Comparison of ENCODE assay signal across 8 cellular contexts in genomic region chr2:20052872-20053281, GRCh38. TPM values are rescaled to one million over a fixed set of nuclear protein-coding genes. Genes with fewer than 3 reads are reported as not detected.
DNase-seq lines count a peak whose midpoint lies in the region; ATAC-seq and TF ChIP-seq lines count a peak whose summit lies in the region.

No MANE protein-coding gene starts in this region.

- H3K4me1 ChIP-seq in left lung (peaks cover 14 to 34% of the 10 kb centered on the region in 2 donors), uterus (no peaks in the 10 kb centered on the region)
- peaks cover 26% of the 10 kb centered on the region for H3K4me1 ChIP-seq in CD8-positive, alpha-beta T cell (ENCODE audit: insufficient read depth, low read length)

- peak; percentile 49 for ATAC-seq in left lung
- ATAC-seq in CD4-positive, alpha-beta T cell (ENCODE audit: poor library complexity) = no peak
- no peak for ATAC-seq in CD8-positive, alpha-beta T cell

- H3K27ac Mint-ChIP-seq in MCF 10A (ENCODE audit: low read depth, unreplicated experiment) = no peak overlapping the region
- no peak overlapping the region for H3K27ac Mint-ChIP-seq in CD4-positive, alpha-beta T cell
- H3K27ac Mint-ChIP-seq in CD8-positive, alpha-beta T cell = no peak overlapping the region

- peaks cover 19% of the 10 kb centered on the region for H3K4me1 Mint-ChIP-seq in MCF 10A (ENCODE audit: insufficient read depth, unreplicated experiment)
- H3K4me1 Mint-ChIP-seq in CD4-positive, alpha-beta T cell (ENCODE audit: low read depth) = peaks cover 26% of the 10 kb centered on the region
- peaks cover 25% of the 10 kb centered on the region for H3K4me1 Mint-ChIP-seq in CD8-positive, alpha-beta T cell (ENCODE audit: low read depth)

- H3K27ac ChIP-seq in left lung (peak overlapping the region; percentile 98 to 99), uterus (peak overlapping the region; percentile 95 to 98)
- no peak overlapping the region for H3K27ac ChIP-seq in CD4-positive, alpha-beta T cell (ENCODE audit: low read depth, low read length)
- H3K27ac ChIP-seq in CD8-positive, alpha-beta T cell (ENCODE audit: low read depth, low read length) = no peak overlapping the region

- CTCF ChIA-PET in MCF 10A (lab: Yijun Ruan, JAX) = interaction anchor here (0.6 to 1.9 kb wide), 8 partner anchors 10 to 179 kb away, joined by 3 to 15 read pairs (median 3); no protein-coding TSS in a partner anchor
- CTCF ChIA-PET in CD4-positive, alpha-beta T cell (lab: Charles Lee) = interaction anchor here (1.2 kb wide), 1 partner anchor 37 kb away, joined by 3 read pairs; no protein-coding TSS in a partner anchor
- CTCF ChIA-PET in CD8-positive, alpha-beta T cell (lab: Charles Lee) = interaction anchor here (0.5 to 2.0 kb wide), 2 partner anchors 37 to 1534 kb away, joined by 4 to 7 read pairs; no protein-coding TSS in a partner anchor

- H3K4me3 ChIP-seq in left lung (peak overlapping the region; percentile 61 to 76), uterus (peak overlapping the region; percentile 74 to 76)
- H3K4me3 ChIP-seq in CD8-positive, alpha-beta T cell (ENCODE audit: low read depth, low read length) = no peak overlapping the region

- no TSS peak for BruUV-seq in MCF 10A (replicated peaks; lab: Mats Ljungman, UMichigan)

- POLR2A ChIA-PET in MCF 10A (lab: Yijun Ruan, JAX) = interaction anchor here (0.6 to 11.8 kb wide), 18 partner anchors 14 to 370 kb away, joined by 3 to 522 read pairs (median 11); partner anchors contain the start of gene WDR35
- POLR2A ChIA-PET in CD4-positive, alpha-beta T cell (lab: Charles Lee) = interaction anchor here (2.0 to 2.4 kb wide), 3 partner anchors 63 to 1493 kb away, joined by 12 to 15 read pairs (median 13); partner anchors contain the start of genes RDH14, TTC32 and WDR35
- POLR2A ChIA-PET in CD8-positive, alpha-beta T cell (lab: Charles Lee) = interaction anchor here (0.9 kb wide), 1 partner anchor 150 kb away, joined by 5 read pairs; no protein-coding TSS in a partner anchor

- DNase-seq in HCEC 1CT = peak; percentile 83
- DNase-seq in NCI-H226 = peak; percentile 63
- DNase-seq in MCF 10A (ENCODE audit: unreplicated experiment) = peak; percentile 86
- peak in 1 of 2 donors; percentile 74 for DNase-seq in left lung
- peak; percentile 72 to 86 for DNase-seq in uterus
- no peak for DNase-seq in CD4-positive, alpha-beta T cell
- DNase-seq in medulla oblongata (ENCODE audit: extremely low spot score) = no peak
- no peak for DNase-seq in CD8-positive, alpha-beta T cell

- H3K27me3 ChIP-seq in left lung (no peaks in the 10 kb centered on the region), uterus (no peaks in the 10 kb centered on the region)
- H3K27me3 ChIP-seq in CD4-positive, alpha-beta T cell (ENCODE audit: control insufficient read depth, insufficient read depth, low read length) = peaks cover 9% of the 10 kb centered on the region
- H3K27me3 ChIP-seq in CD8-positive, alpha-beta T cell (ENCODE audit: insufficient read depth, low read length) = no peaks in the 10 kb centered on the region

- TF ChIP-seq CTCF in MCF 10A (IDR thresholded peaks at IDR 0.05; ENCODE audit: unreplicated experiment) = no peak
- TF ChIP-seq CTCF in left lung (IDR thresholded peaks at IDR 0.05) = no peak
- TF ChIP-seq CTCF in uterus (IDR thresholded peaks at IDR 0.05) = no peak
- no peak for TF ChIP-seq CTCF in CD4-positive, alpha-beta T cell (IDR thresholded peaks at IDR 0.05)
- TF ChIP-seq CTCF in CD8-positive, alpha-beta T cell (IDR thresholded peaks at IDR 0.05) = no peak

- H3K9me3 ChIP-seq in left lung = no peaks in the 10 kb centered on the region
- H3K9me3 ChIP-seq in uterus = no peaks in the 10 kb centered on the region
- H3K9me3 ChIP-seq in CD4-positive, alpha-beta T cell (ENCODE audit: control insufficient read depth, low read length) = no peaks in the 10 kb centered on the region
- no peaks in the 10 kb centered on the region for H3K9me3 ChIP-seq in CD8-positive, alpha-beta T cell (ENCODE audit: low read length)

- intact Hi-C loops in MCF 10A (cut with micrococcal nuclease) = loop anchor here (1.0 kb wide), 1 partner anchor 13 kb away; no protein-coding TSS in a partner anchor
- intact Hi-C loops in left lung (cut with DNase I) = no loop called here
- intact Hi-C loops in uterus (cut with DNase I; ENCODE audit: low total_unique reads) = no loop called here
- intact Hi-C loops in CD4-positive, alpha-beta T cell (cut with DNase I, micrococcal nuclease) = loop anchor here (5.0 to 10.0 kb wide), 5 partner anchors 299 to 1491 kb away; partner anchors contain the start of genes RDH14 (in 2 of the 2), HS1BP3 (in 1 of the 2) and PUM2 (in 1 of the 2)
- intact Hi-C loops in CD8-positive, alpha-beta T cell (cut with DNase I, micrococcal nuclease) = loop anchor here (1.0 to 10.0 kb wide), 7 partner anchors 62 to 1492 kb away; partner anchors contain the start of genes LDAH (in 2 of the 2), PUM2 (in 1 of the 2), RDH14 (in 1 of the 2) and RHOB (in 1 of the 2)

- H3K36me3 Mint-ChIP-seq in MCF 10A (ENCODE audit: insufficient read depth, unreplicated experiment) = no peaks in the 10 kb centered on the region
- H3K36me3 Mint-ChIP-seq in CD4-positive, alpha-beta T cell (ENCODE audit: low read depth) = peaks cover 11% of the 10 kb centered on the region
- peaks cover 9% of the 10 kb centered on the region for H3K36me3 Mint-ChIP-seq in CD8-positive, alpha-beta T cell

- H3K36me3 ChIP-seq in left lung = no peaks in the 10 kb centered on the region
- no peaks in the 10 kb centered on the region for H3K36me3 ChIP-seq in uterus
- H3K36me3 ChIP-seq in CD8-positive, alpha-beta T cell (ENCODE audit: insufficient read depth, low read length) = no peaks in the 10 kb centered on the region

- no peak overlapping the region for H3K4me3 Mint-ChIP-seq in MCF 10A (ENCODE audit: unreplicated experiment)
- H3K4me3 Mint-ChIP-seq in CD4-positive, alpha-beta T cell = no peak overlapping the region
- H3K4me3 Mint-ChIP-seq in CD8-positive, alpha-beta T cell = no peak overlapping the region

- H3K9me3 Mint-ChIP-seq in MCF 10A (ENCODE audit: unreplicated experiment) = no peaks in the 10 kb centered on the region
- no peaks in the 10 kb centered on the region for H3K9me3 Mint-ChIP-seq in CD4-positive, alpha-beta T cell
- no peaks in the 10 kb centered on the region for H3K9me3 Mint-ChIP-seq in CD8-positive, alpha-beta T cell

- peak in 1 of 2 donors; percentile 29 for TF ChIP-seq POLR2A in uterus (IDR thresholded peaks at IDR 0.05)

- no peaks in the 10 kb centered on the region for H3K27me3 Mint-ChIP-seq in MCF 10A (ENCODE audit: insufficient read depth, unreplicated experiment)
- H3K27me3 Mint-ChIP-seq in CD4-positive, alpha-beta T cell = peaks cover 37% of the 10 kb centered on the region
- peaks cover 23% of the 10 kb centered on the region for H3K27me3 Mint-ChIP-seq in CD8-positive, alpha-beta T cell (ENCODE audit: low read depth)

RNA-seq across cellular contexts. Expression of gene LAPTM4A, which starts 1.4 kb away (rescaled TPM):
- 145 and 160 TPM in 2 replicates for total RNA-seq in MCF 10A (2022)
- total RNA-seq in left lung = 100 to 1,000 TPM; 220 to 300 TPM
- total RNA-seq in uterus = 100 to 1,000 TPM; 255 to 386 (median 292) TPM
- total RNA-seq in CD4-positive, alpha-beta T cell = 10 to 100 TPM; 59.4 to 62.0 TPM
- 10 to 100 TPM; 92.4 to 98.8 TPM for total RNA-seq in CD8-positive, alpha-beta T cell

RNA-seq across cellular contexts. Expression of gene MATN3, which starts 40.4 kb away (rescaled TPM):
- 0.83 and 0.98 TPM in 2 replicates for total RNA-seq in MCF 10A (2022)
- total RNA-seq in left lung = 1 to 10 TPM; 3.7 to 9.1 TPM
- 1 to 10 TPM; 1.2 to 2.1 (median 1.3) TPM for total RNA-seq in uterus
- not detected for total RNA-seq in CD4-positive, alpha-beta T cell
- total RNA-seq in CD8-positive, alpha-beta T cell = not detected

Comparison
In these comparisons a context has a peak if more than half of its experiments do, and no peak if none do; other contexts are left out.
1. DNase-seq: peak in HCEC 1CT (single experiment), NCI-H226 (single experiment), MCF 10A (single experiment) and uterus (2 of 2); none in CD4-positive, alpha-beta T cell (0 of 10), medulla oblongata (single experiment) and CD8-positive, alpha-beta T cell (0 of 7).
2. H3K27ac ChIP-seq: peak in left lung (2 of 2) and uterus (2 of 2); none in CD4-positive, alpha-beta T cell (single experiment) and CD8-positive, alpha-beta T cell (single experiment).
3. intact Hi-C loops: an anchor here in MCF 10A (1.0 kb wide), CD4-positive, alpha-beta T cell (5.0 to 10.0 kb wide) and CD8-positive, alpha-beta T cell (1.0 to 10.0 kb wide); none called in left lung and uterus.